In genomic region chr10:44261710-44262455, GRCh38 we compare ENCODE assay signal across 14 cellular contexts.
DNase-seq lines count a peak whose midpoint lies in the region; ATAC-seq, FAIRE-seq and TF ChIP-seq lines count a peak whose summit lies in the region.
"Had no signal": no experiment of that assay in that cellular context is flagged by ENCODE, and none has a peak within 500 bp of the region (broad histone marks: within the 10 kb centered on the region; RNA-seq: fewer than 3 reads in every experiment).

No MANE protein-coding gene starts in this region.

- no peaks in the 10 kb centered on the region for H3K36me3 ChIP-seq in small intestine (ENCODE audit: control insufficient read depth in 2 of 2, insufficient read depth in 2 of 2, low read length in 2 of 2)
- H3K36me3 ChIP-seq: SJCRH30 had no signal

- WGBS in small intestine, 3 donors, result 56 to 71% (median 60%) methylated on average over 7 of the region's 7 CpGs

- H3K9me3 ChIP-seq in small intestine (ENCODE audit: control insufficient read depth, low read depth), result no peaks in the 10 kb centered on the region
- H3K9me3 ChIP-seq: SJCRH30 had no signal

- H3K27me3 Mint-ChIP-seq in activated T-helper 17 cell treated with anti-CD3 and anti-CD28 coated beads, Interleukin-2, amount 50 U/mL, for 72 hours, result peaks cover 6% of the 10 kb centered on the region
- peaks cover 9% of the 10 kb centered on the region for H3K27me3 Mint-ChIP-seq in nephron progenitor cell (ENCODE audit: low read depth, poor library complexity)
- H3K27me3 Mint-ChIP-seq: activated naive CD8-positive, alpha-beta T cell treated with anti-CD3 and anti-CD28 coated beads, Interleukin-2, amount 10 ng/mL, durations not matched to agents 7 days and 5 days; type B pancreatic cell had no signal

- DNase-seq in GM03348 (ENCODE audit: low spot score), result peak; percentile 75
- DNase-seq in nephron progenitor cell, result no peak
- DNase-seq in DMS79 treated with DMSO at 0.1 percent for 48 hours (lab: John Stamatoyannopoulos, UW), result no peak
- DNase-seq in small intestine, result no peak
- DNase-seq in SIG-M5 treated with dmso at 0.1 percent for 504 hours (lab: John Stamatoyannopoulos, UW; ENCODE audit: unreplicated experiment), result no peak
- no peak for DNase-seq in NCI-H2171 treated with DMSO at 0.1 percent for 48 hours (lab: John Stamatoyannopoulos, UW)
- DNase-seq: activated naive CD8-positive, alpha-beta T cell treated with anti-CD3 and anti-CD28 coated beads, Interleukin-2, amount 10 ng/mL, durations not matched to agents 7 days and 5 days; immature natural killer cell; NCI-H2107; SJCRH30 had no signal

- no peaks in the 10 kb centered on the region for H3K27me3 ChIP-seq in small intestine (ENCODE audit: control insufficient read depth in 2 of 2, insufficient read depth in 2 of 2, low read length in 2 of 2)
- H3K27me3 ChIP-seq: SJCRH30 had no signal

- H3K4me1 Mint-ChIP-seq in activated T-helper 17 cell treated with anti-CD3 and anti-CD28 coated beads, Interleukin-2, amount 50 U/mL, for 72 hours, result no peaks in the 10 kb centered on the region
- H3K4me1 Mint-ChIP-seq in nephron progenitor cell, result peaks cover 44% of the 10 kb centered on the region
- H3K4me1 Mint-ChIP-seq: activated naive CD8-positive, alpha-beta T cell treated with anti-CD3 and anti-CD28 coated beads, Interleukin-2, amount 10 ng/mL, durations not matched to agents 7 days and 5 days; immature natural killer cell had no signal

- peaks cover 4% of the 10 kb centered on the region for H3K9me3 Mint-ChIP-seq in activated T-helper 17 cell treated with anti-CD3 and anti-CD28 coated beads, Interleukin-2, amount 50 U/mL, for 72 hours
- H3K9me3 Mint-ChIP-seq in nephron progenitor cell, result peaks cover 12% of the 10 kb centered on the region

- H3K27ac Mint-ChIP-seq in activated T-helper 17 cell treated with anti-CD3 and anti-CD28 coated beads, Interleukin-2, amount 50 U/mL, for 72 hours, result peak overlapping the region; percentile 6
- H3K27ac Mint-ChIP-seq in nephron progenitor cell, result peak overlapping the region; percentile 51
- H3K27ac Mint-ChIP-seq: activated naive CD8-positive, alpha-beta T cell treated with anti-CD3 and anti-CD28 coated beads, Interleukin-2, amount 10 ng/mL, durations not matched to agents 7 days and 5 days; immature natural killer cell; type B pancreatic cell had no signal

- TF ChIP-seq CTCF in nephron progenitor cell (IDR thresholded peaks at IDR 0.05), result no peak

- H3K4me3 Mint-ChIP-seq in activated T-helper 17 cell treated with anti-CD3 and anti-CD28 coated beads, Interleukin-2, amount 50 U/mL, for 72 hours, result no peak overlapping the region
- no peak overlapping the region for H3K4me3 Mint-ChIP-seq in nephron progenitor cell
- H3K4me3 Mint-ChIP-seq: activated naive CD8-positive, alpha-beta T cell treated with anti-CD3 and anti-CD28 coated beads, Interleukin-2, amount 10 ng/mL, durations not matched to agents 7 days and 5 days; immature natural killer cell; type B pancreatic cell had no signal

- no peak for FAIRE-seq in small intestine (lab: Jason Lieb, UNC)
- FAIRE-seq: endometrium had no signal

- H3K4me1 ChIP-seq in small intestine (ENCODE audit: control insufficient read depth in 2 of 2, insufficient read depth in 1 of 2, low read depth in 1 of 2, low read length in 1 of 2), result peaks cover 0 to 2% of the 10 kb centered on the region in 2 donors
- H3K4me1 ChIP-seq: SJCRH30 had no signal

- peak; percentile 54 for ATAC-seq in GM19463 (IDR thresholded peaks at IDR 0.05; ENCODE audit: unreplicated experiment)
- peak; percentile 26 for ATAC-seq in activated T-helper 17 cell treated with anti-CD3 and anti-CD28 coated beads, Interleukin-2, amount 50 U/mL, for 72 hours (replicated peaks)

- no peaks in the 10 kb centered on the region for H3K36me3 Mint-ChIP-seq in activated T-helper 17 cell treated with anti-CD3 and anti-CD28 coated beads, Interleukin-2, amount 50 U/mL, for 72 hours (ENCODE audit: low read depth)
- no peaks in the 10 kb centered on the region for H3K36me3 Mint-ChIP-seq in nephron progenitor cell (ENCODE audit: low read depth)
- H3K36me3 Mint-ChIP-seq: activated naive CD8-positive, alpha-beta T cell treated with anti-CD3 and anti-CD28 coated beads, Interleukin-2, amount 10 ng/mL, durations not matched to agents 7 days and 5 days; type B pancreatic cell had no signal

- peak overlapping the region in 1 of 2 donors; percentile 17 for H3K27ac ChIP-seq in small intestine (ENCODE audit: low read depth in 1 of 2, low read length in 1 of 2)
- H3K27ac ChIP-seq: SJCRH30 had no signal

- no peak overlapping the region for H3K4me3 ChIP-seq in small intestine (ENCODE audit: low read depth in 1 of 2, low read length in 2 of 2)
- H3K4me3 ChIP-seq: SJCRH30 had no signal
